ENCODE assay signal across 8 cellular contexts in the genomic region with DNA sequence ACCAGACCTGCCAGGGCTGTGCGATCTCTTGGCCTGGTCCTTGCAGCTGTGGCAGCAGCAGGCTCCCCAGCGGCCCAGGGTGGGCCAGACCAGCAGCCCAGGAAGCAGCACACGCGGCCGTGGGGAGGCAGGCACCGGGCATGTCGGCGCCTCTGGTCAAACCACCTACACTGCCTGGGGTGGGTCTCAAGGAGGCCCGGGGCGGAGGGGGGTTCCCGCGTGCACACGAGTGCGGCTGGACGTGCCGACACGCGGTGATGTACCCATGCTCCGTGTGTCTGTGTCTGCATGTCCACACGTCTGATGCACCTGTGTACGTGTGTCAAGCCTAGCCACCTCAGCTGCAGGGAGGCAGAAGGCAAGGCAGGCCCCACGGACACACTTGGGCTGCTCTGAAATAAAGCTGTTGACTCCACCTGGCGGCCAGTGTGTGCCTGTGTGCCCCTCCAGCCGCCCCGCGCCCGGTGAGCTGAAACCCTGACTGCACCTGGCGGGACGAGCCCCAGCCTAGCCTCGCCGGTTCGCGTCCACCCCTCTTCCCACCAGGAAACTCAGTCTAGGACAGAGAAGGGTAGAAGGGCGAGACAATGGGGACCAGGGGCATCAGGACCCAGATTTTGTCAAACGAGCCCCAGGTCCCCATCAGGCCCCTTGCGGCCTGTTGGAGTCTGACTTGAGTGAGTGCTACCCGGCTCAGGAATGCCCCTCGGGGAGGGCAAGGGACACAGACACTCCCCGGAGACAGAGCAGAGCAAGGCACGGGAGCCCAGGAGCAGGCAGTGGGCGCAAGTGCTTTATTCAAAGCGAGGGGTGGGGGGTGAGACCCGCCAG. TPM values are rescaled to one million over a fixed set of nuclear protein-coding genes. Genes with fewer than 3 reads are reported as not detected.
A peak's percentile ranks its signal among the peaks of the same experiment; 100 is the strongest.
DNase-seq lines count a peak whose midpoint lies in the region; ATAC-seq and TF ChIP-seq lines count a peak whose summit lies in the region.

No MANE protein-coding gene starts in this region.

- 66% methylated on average over 3 of the region's 43 CpGs for WGBS in right lobe of liver (ENCODE audit: insufficient coverage, low coverage, low lambda C conversion rate, missing lambda C conversion rate)

- TF ChIP-seq POLR2A in right lobe of liver (IDR thresholded peaks at IDR 0.05) = no peak

- H3K27ac ChIP-seq in AG04450 (ENCODE audit: low read depth, low read length) (no peak overlapping the region), right lobe of liver (no peak overlapping the region)

- peak; percentile 42 for TF ChIP-seq CTCF in AG04450 (IDR thresholded peaks at IDR 0.05; ENCODE audit: low read depth, low read length)
- peak; percentile 55 for TF ChIP-seq CTCF in WTC11 (IDR thresholded peaks at IDR 0.05)
- peak; percentile 51 to 65 (median 58) for TF ChIP-seq CTCF in right lobe of liver (IDR thresholded peaks at IDR 0.05)

- peak overlapping the region; percentile 49; the same call in 1 of the 2 replicates for H3K27ac Mint-ChIP-seq in WTC11

- ATAC-seq in GM18907 (IDR thresholded peaks at IDR 0.05; ENCODE audit: unreplicated experiment) (peak; percentile 41), WTC11 (peak; percentile 68), right lobe of liver (peak; percentile 58 to 80 (median 78)), GM19351 (IDR thresholded peaks at IDR 0.05; ENCODE audit: unreplicated experiment) (no peak)

- H3K9me3 ChIP-seq in AG04450 (ENCODE audit: control insufficient read depth, insufficient read depth, low read length) (peaks cover 21% of the 10 kb centered on the region; the same call in 1 of the 2 replicates), right lobe of liver (no peaks in the 10 kb centered on the region)

- CTCF ChIA-PET in AG04450 (lab: Charles Lee) (interaction anchor here (1.1 to 3.5 kb wide), 3 partner anchors 10 to 308 kb away, joined by 3 to 30 read pairs (median 3); no protein-coding TSS in a partner anchor), WTC11 (lab: Charles Lee) (interaction anchor here (0.6 to 4.3 kb wide), 61 partner anchors 8 to 882 kb away, joined by 3 to 81 read pairs (median 5); partner anchors contain the start of genes B3GALT6, C1QTNF12, C1orf159 and PLEKHN1)

- no peaks in the 10 kb centered on the region for H3K36me3 Mint-ChIP-seq in WTC11

- no peaks in the 10 kb centered on the region for H3K9me3 Mint-ChIP-seq in WTC11

- no peaks in the 10 kb centered on the region for H3K4me1 ChIP-seq in right lobe of liver

- DNase-seq in AG04450 (ENCODE audit: low read depth, low spot score) (no peak), NCI-H2171 treated with DMSO at 0.1 percent for 48 hours (lab: John Stamatoyannopoulos, UW) (peak; percentile 87), WTC11 (ENCODE audit: low spot score) (peak; percentile 85), cerebellar cortex (ENCODE audit: low spot score) (peak; percentile 87), right lobe of liver (peak; percentile 75 to 79 (median 77))
- peak; percentile 29 to 65 (median 48) for DNase-seq in stimulated activated naive CD4-positive, alpha-beta T cell (lab: John Stamatoyannopoulos, UW)

- POLR2A ChIA-PET in AG04450 (lab: Yijun Ruan, JAX) = interaction anchor here (0.6 to 1.8 kb wide), 3 partner anchors 14 to 170 kb away, joined by 3 to 5 read pairs (median 3); no protein-coding TSS in a partner anchor
- POLR2A ChIA-PET in WTC11 (lab: Charles Lee) = interaction anchor here (0.8 to 1.1 kb wide), 2 partner anchors 13 to 18 kb away, joined by 5 read pairs; partner anchors contain the start of gene UBE2J2

- H3K4me3 ChIP-seq in AG04450 (ENCODE audit: low read depth, low read length) (no peak overlapping the region), right lobe of liver (no peak overlapping the region)

- peaks cover 4% of the 10 kb centered on the region; the same call in 1 of the 2 replicates for H3K4me1 Mint-ChIP-seq in WTC11

- no peaks in the 10 kb centered on the region for H3K27me3 ChIP-seq in AG04450 (ENCODE audit: control insufficient read depth, insufficient read depth, low read length)
- no peaks in the 10 kb centered on the region for H3K27me3 ChIP-seq in right lobe of liver

- H3K27me3 Mint-ChIP-seq in WTC11 (ENCODE audit: low read depth) = no peaks in the 10 kb centered on the region

- intact Hi-C loops in right lobe of liver (cut with DNase I) = loop anchor here (5.0 to 10.0 kb wide), 2 partner anchors 47 to 170 kb away; partner anchors contain the start of gene C1QTNF12 (in 1 of the 2)

- no peaks in the 10 kb centered on the region for H3K36me3 ChIP-seq in right lobe of liver

- H3K4me3 Mint-ChIP-seq in WTC11 = no peak overlapping the region

TF ChIP-seq in WTC11, 78 proteins besides CTCF, POLR2A, EP300 and RAD21 (continues in another document):
- TF ChIP-seq MYBL2 (CRISPR knock-in tag; IDR thresholded peaks at IDR 0.05) = no peak
- TF ChIP-seq CREM (CRISPR knock-in tag; IDR thresholded peaks at IDR 0.05) = no peak
- 0 out of 2 replicates have a peak, but pooled peaks have one; percentile 30 for TF ChIP-seq MAX (CRISPR knock-in tag; IDR thresholded peaks at IDR 0.05)
- no peak for TF ChIP-seq SMAD4 (CRISPR knock-in tag; IDR thresholded peaks at IDR 0.05)
- no peak for TF ChIP-seq GABPB1 (CRISPR knock-in tag; IDR thresholded peaks at IDR 0.05)
- no peak for TF ChIP-seq JUN (CRISPR knock-in tag; IDR thresholded peaks at IDR 0.05)
- no peak for TF ChIP-seq ZNF416 (CRISPR knock-in tag; IDR thresholded peaks at IDR 0.05)
- no peak for TF ChIP-seq ZMAT4 (CRISPR knock-in tag; IDR thresholded peaks at IDR 0.05)
- TF ChIP-seq, protein P1, sequence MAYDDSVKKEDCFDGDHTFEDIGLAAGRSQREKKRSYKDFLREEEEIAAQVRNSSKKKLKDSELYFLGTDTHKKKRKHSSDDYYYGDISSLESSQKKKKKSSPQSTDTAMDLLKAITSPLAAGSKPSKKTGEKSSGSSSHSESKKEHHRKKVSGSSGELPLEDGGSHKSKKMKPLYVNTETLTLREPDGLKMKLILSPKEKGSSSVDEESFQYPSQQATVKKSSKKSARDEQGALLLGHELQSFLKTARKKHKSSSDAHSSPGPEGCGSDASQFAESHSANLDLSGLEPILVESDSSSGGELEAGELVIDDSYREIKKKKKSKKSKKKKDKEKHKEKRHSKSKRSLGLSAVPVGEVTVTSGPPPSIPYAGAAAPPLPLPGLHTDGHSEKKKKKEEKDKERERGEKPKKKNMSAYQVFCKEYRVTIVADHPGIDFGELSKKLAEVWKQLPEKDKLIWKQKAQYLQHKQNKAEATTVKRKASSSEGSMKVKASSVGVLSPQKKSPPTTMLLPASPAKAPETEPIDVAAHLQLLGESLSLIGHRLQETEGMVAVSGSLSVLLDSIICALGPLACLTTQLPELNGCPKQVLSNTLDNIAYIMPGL (CRISPR knock-in tag; IDR thresholded peaks at IDR 0.05) = 0 out of 2 replicates have a peak, but pooled peaks have one; percentile 40
- TF ChIP-seq ZNF121 (CRISPR knock-in tag; IDR thresholded peaks at IDR 0.05) = no peak
- TF ChIP-seq USF2 (CRISPR knock-in tag; IDR thresholded peaks at IDR 0.05) = no peak
- TF ChIP-seq SOX15 (CRISPR knock-in tag; IDR thresholded peaks at IDR 0.05) = no peak
- TF ChIP-seq ZNF423 (CRISPR knock-in tag; IDR thresholded peaks at IDR 0.05) = no peak
- 0 out of 2 replicates have a peak, but pooled peaks have one; percentile 5 for TF ChIP-seq FOXK1 (CRISPR knock-in tag; IDR thresholded peaks at IDR 0.05)

RNA-seq across cellular contexts. Expression of gene SCNN1D, which starts 11.6 kb away (rescaled TPM):
- 1.5 and 1.8 TPM in 2 replicates for polyA plus RNA-seq in AG04450 (2011; rRNA removed)
- polyA minus RNA-seq in AG04450 (2011; rRNA and poly(A)+ RNA removed) = 0.37 and 1.1 TPM in 2 replicates
- total RNA-seq in WTC11 (2021) (4.7 to 8.5 TPM (median 6.4 TPM) in 3 replicates), right lobe of liver (1 to 10 TPM; 1.7 to 6.2 (median 3.4) TPM)

RNA-seq across cellular contexts. Expression of gene ACAP3, which starts 15.9 kb away (rescaled TPM):
- polyA plus RNA-seq in AG04450 (2011; rRNA removed) = 17.5 and 24.8 TPM in 2 replicates
- polyA minus RNA-seq in AG04450 (2011; rRNA and poly(A)+ RNA removed) = 16.3 and 24.9 TPM in 2 replicates
- total RNA-seq in WTC11 (2021) = 25.1 to 42.2 TPM (median 30.7 TPM) in 3 replicates
- 10 to 100 TPM; 20.1 to 28.0 (median 22.0) TPM for total RNA-seq in right lobe of liver

RNA-seq across cellular contexts. Expression of gene PUSL1, which starts 16.6 kb away (rescaled TPM):
- 9.6 and 15.6 TPM in 2 replicates for polyA plus RNA-seq in AG04450 (2011; rRNA removed)
- polyA minus RNA-seq in AG04450 (2011; rRNA and poly(A)+ RNA removed) = 4.9 and 6.8 TPM in 2 replicates
- total RNA-seq in WTC11 (2021) (42.5 to 51.5 TPM (median 43.6 TPM) in 3 replicates), right lobe of liver (10 to 100 TPM in 2 of 6 experiments, 1 to 10 TPM in 4; 5.6 to 21.6 (median 8.4) TPM)

RNA-seq across cellular contexts. Expression of gene UBE2J2, which starts 18.2 kb away (rescaled TPM):
- polyA plus RNA-seq in AG04450 (2011; rRNA removed) = 31.1 and 31.4 TPM in 2 replicates
- 16.3 and 17.6 TPM in 2 replicates for polyA minus RNA-seq in AG04450 (2011; rRNA and poly(A)+ RNA removed)
- 62.6 to 72.2 TPM (median 65.6 TPM) in 3 replicates for total RNA-seq in WTC11 (2021)
- total RNA-seq in right lobe of liver = 10 to 100 TPM; 25.5 to 30.6 (median 26.9) TPM

RNA-seq across cellular contexts. Expression of gene INTS11, which starts 32.6 kb away (rescaled TPM):
- 52.8 and 69.5 TPM in 2 replicates for polyA plus RNA-seq in AG04450 (2011; rRNA removed)
- polyA minus RNA-seq in AG04450 (2011; rRNA and poly(A)+ RNA removed) = 103 and 131 TPM in 2 replicates
- total RNA-seq in WTC11 (2021) (144 to 170 TPM (median 160 TPM) in 3 replicates), right lobe of liver (10 to 100 TPM; 35.1 to 52.4 (median 43.5) TPM)
